ENCODE assay signal across 8 cellular contexts in the genomic region with DNA sequence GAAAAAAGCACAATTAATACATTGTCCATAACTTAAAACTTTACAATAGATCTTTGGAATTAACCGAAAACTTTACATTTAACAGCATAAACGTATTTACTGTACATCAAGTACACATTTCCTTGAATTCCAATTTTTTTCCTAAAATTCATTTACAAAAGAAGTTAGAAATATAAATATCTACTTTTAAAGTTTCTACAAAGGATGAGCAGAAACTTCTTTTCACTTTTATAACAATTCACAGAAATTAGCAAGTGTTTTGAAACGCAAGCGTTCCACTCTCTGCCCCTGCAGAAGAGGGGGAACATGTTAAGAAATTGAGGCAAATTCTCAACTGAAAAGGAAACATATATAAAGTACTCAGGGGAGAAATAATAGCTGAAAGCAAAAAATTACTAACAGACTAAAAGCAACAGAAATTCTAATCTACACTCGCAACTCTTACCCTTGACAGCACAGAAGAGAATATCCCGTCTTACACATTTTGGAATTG. TPM values are rescaled to one million over a fixed set of nuclear protein-coding genes. Genes with fewer than 3 reads are reported as not detected.
DNase-seq lines count a peak whose midpoint lies in the region; ATAC-seq and TF ChIP-seq lines count a peak whose summit lies in the region.

No MANE protein-coding gene starts in this region.

- peak overlapping the region; percentile 99 for H3K27ac Mint-ChIP-seq in activated B cell treated with CpG ODN at 0.5 μM for 24 hours

- peaks cover 63% of the 10 kb centered on the region for H3K4me1 Mint-ChIP-seq in activated B cell treated with CpG ODN at 0.5 μM for 24 hours

- CTCF ChIA-PET in activated B cell treated with CpG ODN at 0.5 μM for 24 hours (lab: Charles Lee), result interaction anchor here (0.6 to 6.3 kb wide), 20 partner anchors 8 to 153 kb away, joined by 3 to 143 read pairs (median 6); partner anchors contain the start of gene HNRNPA3

- peak overlapping the region; percentile 89 to 99 (median 95) for H3K9ac ChIP-seq in skeletal muscle tissue (ENCODE audit: low read depth in 1 of 3, low read length in 3 of 3)

- H3K4me1 ChIP-seq in right cardiac atrium (ENCODE audit: control insufficient read depth, insufficient read depth, low read length) (no peaks in the 10 kb centered on the region), skeletal muscle tissue (ENCODE audit: control insufficient read depth in 3 of 3, insufficient read depth in 3 of 3, low read length in 3 of 3) (peaks cover 15 to 44% (median 27%) of the 10 kb centered on the region in 3 donors)

- H3K4me3 ChIP-seq in H7 (ENCODE audit: insufficient read depth, low read depth, low read length) (peak overlapping the region; percentile 88), right cardiac atrium (ENCODE audit: low read length) (peak overlapping the region; percentile 90), skeletal muscle tissue (ENCODE audit: low read length in 3 of 3) (peak overlapping the region; percentile 82 to 89 (median 83))

- no peaks in the 10 kb centered on the region for H3K27me3 Mint-ChIP-seq in activated B cell treated with CpG ODN at 0.5 μM for 24 hours

- H3K36me3 ChIP-seq in H7 (replicated peaks; ENCODE audit: control insufficient read depth, insufficient read depth, low read length), result no peaks in the 10 kb centered on the region
- H3K36me3 ChIP-seq in skeletal muscle tissue (ENCODE audit: control insufficient read depth in 3 of 3, insufficient read depth in 3 of 3, low read length in 3 of 3), result peaks cover 0 to 2% (median 0%) of the 10 kb centered on the region in 3 donors

- peaks cover 36% of the 10 kb centered on the region for H3K36me3 Mint-ChIP-seq in activated B cell treated with CpG ODN at 0.5 μM for 24 hours (ENCODE audit: low read depth)

- no peak for DNase-seq in H7
- no peak for DNase-seq in activated B cell treated with CpG ODN at 0.5 μM for 24 hours
- DNase-seq in right cardiac atrium, result no peak
- DNase-seq in globus pallidus (ENCODE audit: low spot score), result no peak
- no peak for DNase-seq in hypothalamus (lab: John Stamatoyannopoulos, UW)

- WGBS in right cardiac atrium, result under 1% methylated on average over 6 of the region's 6 CpGs

- POLR2A ChIA-PET in activated B cell treated with CpG ODN at 0.5 μM for 24 hours (lab: Charles Lee), result interaction anchor here (0.5 to 7.8 kb wide), 27 partner anchors 9 to 371 kb away, joined by 3 to 255 read pairs (median 15); partner anchors contain the start of genes AGPS and HNRNPA3

- no peaks in the 10 kb centered on the region for H3K27me3 ChIP-seq in H7 (ENCODE audit: control insufficient read depth, insufficient read depth, low read length)
- H3K27me3 ChIP-seq in right cardiac atrium (ENCODE audit: control insufficient read depth, insufficient read depth), result no peaks in the 10 kb centered on the region
- no peaks in the 10 kb centered on the region for H3K27me3 ChIP-seq in skeletal muscle tissue (ENCODE audit: control insufficient read depth in 3 of 3, insufficient read depth in 3 of 3, low read length in 3 of 3)

- intact Hi-C loops in activated B cell treated with CpG ODN at 0.5 μM for 24 hours (cut with micrococcal nuclease), result loop anchor here (1.0 to 5.0 kb wide), 9 partner anchors 23 to 461 kb away; partner anchors contain the start of genes AGPS and HNRNPA3
- intact Hi-C loops in right cardiac atrium (cut with DNase I), result loop anchor here (5.0 to 10.0 kb wide), 6 partner anchors 51 to 132 kb away; partner anchors contain the start of genes HNRNPA3 (in 2 of the 4) and AGPS (in 1 of the 4)

- H3K9me3 Mint-ChIP-seq in activated B cell treated with CpG ODN at 0.5 μM for 24 hours, result peaks cover 2% of the 10 kb centered on the region

- peak overlapping the region; percentile 97 for H3K4me3 Mint-ChIP-seq in activated B cell treated with CpG ODN at 0.5 μM for 24 hours

- no peak for TF ChIP-seq CTCF in activated B cell treated with CpG ODN at 0.5 μM for 24 hours (IDR thresholded peaks at IDR 0.05)

- H3K9me3 ChIP-seq in right cardiac atrium (ENCODE audit: control insufficient read depth, low read length), result no peaks in the 10 kb centered on the region
- no peaks in the 10 kb centered on the region for H3K9me3 ChIP-seq in skeletal muscle tissue (ENCODE audit: control insufficient read depth in 3 of 3, low read length in 3 of 3)

- H3K27ac ChIP-seq in right cardiac atrium (ENCODE audit: low read length), result no peak overlapping the region
- peak overlapping the region; percentile 100 for H3K27ac ChIP-seq in skeletal muscle tissue (ENCODE audit: low read depth, low read length)

- ATAC-seq in activated B cell treated with CpG ODN at 0.5 μM for 24 hours (ENCODE audit: low read depth) (no peak), right cardiac atrium (no peak), HG02870 (IDR thresholded peaks at IDR 0.05; ENCODE audit: unreplicated experiment) (no peak), HG02763 (IDR thresholded peaks at IDR 0.05; ENCODE audit: unreplicated experiment) (no peak)

RNA-seq across cellular contexts. Expression of gene NFE2L2, which starts 1.5 kb away (rescaled TPM):
- total RNA-seq in H7 (2014; rRNA removed; shearing (Covaris generic)), result 19.2 and 23.6 TPM in 2 replicates
- total RNA-seq in activated B cell treated with CpG ODN at 0.5 μM for 24 hours (79.1 and 89.3 TPM in 2 replicates), right cardiac atrium (10 to 100 TPM; 70.0 to 95.7 (median 77.7) TPM), skeletal muscle tissue (21.4 TPM)
- polyA plus RNA-seq in right cardiac atrium, result 55.8 TPM

RNA-seq across cellular contexts. Expression of gene HNRNPA3, which starts 50.4 kb away (rescaled TPM):
- total RNA-seq in H7 (2014; rRNA removed; shearing (Covaris generic)), result 55.4 and 77.6 TPM in 2 replicates
- total RNA-seq in activated B cell treated with CpG ODN at 0.5 μM for 24 hours (254 and 275 TPM in 2 replicates), right cardiac atrium (100 to 1,000 TPM in 1 of 4 donors, 10 to 100 TPM in 3; 66.9 to 110 (median 84.2) TPM), skeletal muscle tissue (49.1 TPM)
- polyA plus RNA-seq in right cardiac atrium, result 74.1 TPM
